In the genomic region with DNA sequence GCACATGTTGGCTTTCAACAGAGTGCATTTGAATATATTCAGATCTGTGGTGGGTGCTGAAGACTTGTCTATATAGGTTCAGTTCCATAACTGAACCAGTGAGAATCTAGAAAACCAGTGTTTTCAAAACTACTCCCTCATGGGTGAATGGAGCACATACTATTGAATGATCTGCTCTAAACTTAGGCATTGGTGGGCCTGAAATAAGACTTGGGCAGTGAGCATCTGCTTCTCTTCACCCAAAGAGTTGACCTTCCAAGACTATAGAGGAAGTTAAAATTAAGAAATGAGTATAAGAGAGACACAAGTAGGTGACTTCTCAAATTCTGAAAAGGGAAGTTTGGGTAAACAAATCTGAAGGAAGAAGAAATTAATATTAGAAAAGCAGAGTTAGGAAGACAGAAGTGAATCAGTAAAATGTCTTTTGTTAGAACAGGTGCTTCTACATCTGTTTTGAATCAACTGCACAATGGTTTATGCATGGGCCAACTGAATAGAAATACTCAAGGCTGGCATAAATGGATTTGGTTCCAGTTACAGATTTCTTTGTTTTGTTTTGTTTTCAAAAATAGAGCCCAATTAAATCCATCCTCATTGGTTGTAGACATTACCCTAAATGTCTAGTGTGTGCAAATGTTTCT, we compare ENCODE assay signal across 8 cellular contexts. TPM values are rescaled to one million over a fixed set of nuclear protein-coding genes. Genes with fewer than 3 reads are reported as not detected.
DNase-seq lines count a peak whose midpoint lies in the region; ATAC-seq and TF ChIP-seq lines count a peak whose summit lies in the region.
"Had no signal": no experiment of that assay in that cellular context is flagged by ENCODE, and none has a peak within 500 bp of the region (broad histone marks: within the 10 kb centered on the region; RNA-seq: fewer than 3 reads in every experiment).

No MANE protein-coding gene starts in this region.

- H3K9me3 ChIP-seq in neutrophil (no peaks in the 10 kb centered on the region), H9 (ENCODE audit: control insufficient read depth, low read depth, low read length) (no peaks in the 10 kb centered on the region)

- H3K36me3 Mint-ChIP-seq in progenitor cell of endocrine pancreas (ENCODE audit: insufficient read depth) (peaks cover 6% of the 10 kb centered on the region), H9 (ENCODE audit: insufficient read depth in 1 of 3, low read depth in 3 of 3) (peaks cover 14 to 21% (median 14%) of the 10 kb centered on the region in 3 experiments)

- peak overlapping the region in 1 of 2 experiments; percentile 35 for H3K4me3 ChIP-seq in neutrophil (ENCODE audit: low read depth in 1 of 2, low read length in 1 of 2)

- H3K9me3 Mint-ChIP-seq in progenitor cell of endocrine pancreas (ENCODE audit: low read depth) = peaks cover 17% of the 10 kb centered on the region
- peaks cover 15 to 20% of the 10 kb centered on the region in 2 experiments for H3K9me3 Mint-ChIP-seq in H9

- no peak overlapping the region for H3K23ac ChIP-seq in H9 (ENCODE audit: insufficient read length, low read depth, low read length)

- H3K14ac ChIP-seq in H9 (ENCODE audit: insufficient read depth, low read length) = no peak overlapping the region

- H3K27me3 Mint-ChIP-seq in progenitor cell of endocrine pancreas = no peaks in the 10 kb centered on the region
- H3K27me3 Mint-ChIP-seq in H9 (ENCODE audit: low read depth) = no peaks in the 10 kb centered on the region

- H4K5ac ChIP-seq in H9 (ENCODE audit: insufficient read length, low read depth, low read length) = no peak overlapping the region

- H3K4me1 Mint-ChIP-seq in progenitor cell of endocrine pancreas (ENCODE audit: low read depth) (peaks cover 7% of the 10 kb centered on the region), H9 (no peaks in the 10 kb centered on the region)

- H3K4me3 Mint-ChIP-seq in progenitor cell of endocrine pancreas (ENCODE audit: low read depth) (no peak overlapping the region), H9 (no peak overlapping the region)

- H3K27me3 ChIP-seq in neutrophil = no peaks in the 10 kb centered on the region
- no peaks in the 10 kb centered on the region for H3K27me3 ChIP-seq in H9 (ENCODE audit: insufficient read depth, low read length)

- H3K4ac ChIP-seq in H9 (ENCODE audit: low read depth, low read length) = no peak overlapping the region

- peak; percentile 80 for ATAC-seq in GM19328 (IDR thresholded peaks at IDR 0.05; ENCODE audit: unreplicated experiment)
- ATAC-seq in HG02840 (IDR thresholded peaks at IDR 0.05; ENCODE audit: low FRiP score, unreplicated experiment) = peak; percentile 88

- H4K20me1 ChIP-seq in H9 (ENCODE audit: control insufficient read depth, insufficient read depth, insufficient read length) = no peaks in the 10 kb centered on the region

- DNase-seq in NAMALWA (ENCODE audit: low spot score) = peak; percentile 16
- DNase-seq in epidermal melanocyte (ENCODE audit: insufficient read length, low spot score) = no peak
- DNase-seq in progenitor cell of endocrine pancreas (ENCODE audit: low spot score, unreplicated experiment) = no peak
- no peak for DNase-seq in H9
- DNase-seq: midbrain had no signal

- no peak overlapping the region for H2BK20ac ChIP-seq in H9 (ENCODE audit: low read depth, low read length, poor library complexity, severe bottlenecking)

- H3K27ac ChIP-seq in neutrophil (peak overlapping the region; percentile 81), H9 (ENCODE audit: insufficient read length, low read depth, low read length) (no peak overlapping the region)

- no peak overlapping the region for H3K27ac Mint-ChIP-seq in progenitor cell of endocrine pancreas
- H3K27ac Mint-ChIP-seq in H9 = no peak overlapping the region; a peak in 1 of 7 replicates

- no peaks in the 10 kb centered on the region for H3K23me2 ChIP-seq in H9 (ENCODE audit: insufficient read length, low read depth, low read length, poor library complexity, severe bottlenecking)

- TF ChIP-seq CTCF in neutrophil (IDR thresholded peaks at IDR 0.05) (no peak), progenitor cell of endocrine pancreas (IDR thresholded peaks at IDR 0.05; ENCODE audit: unreplicated experiment) (no peak), H9 (conservative IDR thresholded peaks at IDR 0.05) (no peak)

- H3K79me1 ChIP-seq in H9 (ENCODE audit: insufficient read depth, low read depth, low read length, poor library complexity, severe bottlenecking) = no peaks in the 10 kb centered on the region

- no peak overlapping the region for H2AK5ac ChIP-seq in H9 (ENCODE audit: insufficient read length, low read length)

- no peak overlapping the region for H3K4me2 ChIP-seq in H9 (ENCODE audit: insufficient read depth, insufficient read length, low read length)

- no peak overlapping the region for H4K91ac ChIP-seq in H9 (ENCODE audit: insufficient read length, low read depth, low read length)

- H3T11ph ChIP-seq in H9 (ENCODE audit: low read length) = no peak overlapping the region

- no peak overlapping the region for H2BK12ac ChIP-seq in H9 (ENCODE audit: insufficient read length, low read depth, low read length)

- no peak overlapping the region for H2BK5ac ChIP-seq in H9 (ENCODE audit: insufficient read length, low read length)

- H3K36me3 ChIP-seq in neutrophil = no peaks in the 10 kb centered on the region

- H3K4me1 ChIP-seq in neutrophil (ENCODE audit: control insufficient read depth in 1 of 2, insufficient read depth in 1 of 2, low read depth in 1 of 2, low read length in 1 of 2) = peaks cover 34 to 38% of the 10 kb centered on the region in 2 experiments
- H3K4me1 ChIP-seq in H9 (ENCODE audit: insufficient read depth, low read length) = no peaks in the 10 kb centered on the region

- no peak overlapping the region for H4K8ac ChIP-seq in H9 (replicated peaks; ENCODE audit: insufficient read length, low read depth, low read length)

- no peak overlapping the region for H2AFZ ChIP-seq in H9 (ENCODE audit: low read length)

- H2BK120ac ChIP-seq in H9 (ENCODE audit: low read depth, low read length, poor library complexity, severe bottlenecking) = no peak overlapping the region

- no peak overlapping the region for H3K56ac ChIP-seq in H9 (ENCODE audit: insufficient read length, low read depth, low read length)

- H3K18ac ChIP-seq in H9 (ENCODE audit: insufficient read length, low read depth, low read length) = no peak overlapping the region

- H3K9ac ChIP-seq in H9 (ENCODE audit: extremely low read depth, insufficient read length, low read length) = no peak overlapping the region

- no peaks in the 10 kb centered on the region for H3K79me2 ChIP-seq in H9 (ENCODE audit: insufficient read depth, low read length)

- H2BK15ac ChIP-seq in H9 (ENCODE audit: low read depth, low read length) = no peak overlapping the region

RNA-seq across cellular contexts. Expression of a gene that starts 19.3 kb away (rescaled TPM):
- total RNA-seq in progenitor cell of endocrine pancreas = 28.6 and 29.8 TPM in 2 replicates
- 43.3 and 43.7 TPM in 2 replicates for total RNA-seq in H9 (2021)
